In genomic region chr6:38760097-38760496, GRCh38 we compare ENCODE assay signal across 39 cellular contexts. TPM values are rescaled to one million over a fixed set of nuclear protein-coding genes. Genes with fewer than 3 reads are reported as not detected.
"Had no signal": no experiment of that assay in that cellular context is flagged by ENCODE, and none has a peak within 500 bp of the region (broad histone marks: within the 10 kb centered on the region; RNA-seq: fewer than 3 reads in every experiment).

No MANE protein-coding gene starts in this region.

- H3K4me3 ChIP-seq: MG63 had no signal

- H3K36me3 ChIP-seq: MG63 had no signal

- H3K9me3 ChIP-seq: MG63 had no signal

- DNase-seq: Karpas-422, Kasumi-1, MG63, MM.1S, MV-4-11, NCI-H1048, NCI-H1092, NCI-H1092 treated with DMSO at 0.1 percent for 48 hours, NCI-H1105, NCI-H1105 treated with DMSO at 0.1 percent for 48 hours, NCI-H1417, NCI-H1417 treated with DMSO at 0.1 percent for 48 hours, NCI-H1436, NCI-H1436 treated with DMSO at 0.1 percent for 48 hours, NCI-H146, NCI-H1694, NCI-H1694 treated with DMSO at 0.1 percent for 48 hours, NCI-H187, NCI-H187 treated with DMSO at 0.1 percent for 48 hours, NCI-H1930, NCI-H2029, NCI-H2029 treated with DMSO at 0.1 percent for 48 hours, NCI-H2081, NCI-H2081 treated with DMSO at 0.1 percent for 48 hours, NCI-H2107, NCI-H2171, NCI-H2171 treated with DMSO at 0.1 percent for 48 hours, NCI-H2227 treated with DMSO at 0.1 percent for 48 hours, NCI-H226, NCI-H345, NCI-H446, NCI-H446 treated with DMSO at 0.1 percent for 48 hours, NCI-H510A, NCI-H510A treated with DMSO at 0.1 percent for 48 hours, NCI-H524 had no signal

RNA-seq across cellular contexts. Expression of gene DNAH8, which starts 45.0 kb away (rescaled TPM):
- total RNA-seq: LHCN-M2, M059J, MCF 10A, NCI-H460 had no signal
